Comparison of ENCODE assay signal across 19 cellular contexts in genomic region chr11:77654770-77655434, GRCh38. TPM values are rescaled to one million over a fixed set of nuclear protein-coding genes. Genes with fewer than 3 reads are reported as not detected.
A peak's percentile ranks its signal among the peaks of the same experiment; 100 is the strongest.
DNase-seq lines count a peak whose midpoint lies in the region; ATAC-seq, FAIRE-seq and TF ChIP-seq lines count a peak whose summit lies in the region.
"Had no signal": no experiment of that assay in that cellular context is flagged by ENCODE, and none has a peak within 500 bp of the region (broad histone marks: within the 10 kb centered on the region; RNA-seq: fewer than 3 reads in every experiment).

No MANE protein-coding gene starts in this region.

- H3K4me2 ChIP-seq in K562 (ENCODE audit: insufficient read depth, low read length) = no peak overlapping the region
- H3K4me2 ChIP-seq in trophoblast cell (ENCODE audit: low read length) = no peak overlapping the region
- H3K4me2 ChIP-seq: GM23338 had no signal

- no peak overlapping the region for H3K4ac ChIP-seq in trophoblast cell (ENCODE audit: low read depth, low read length)

- H3K9ac ChIP-seq in K562 (ENCODE audit: insufficient read depth in 1 of 2, low read depth in 2 of 2, low read length in 2 of 2) (no peak overlapping the region), trophoblast cell (ENCODE audit: low read length) (no peak overlapping the region)

- no peaks in the 10 kb centered on the region for H3K79me1 ChIP-seq in trophoblast cell (ENCODE audit: low read length)

- peak; percentile 75 for DNase-seq in EH (ENCODE audit: low read depth)
- DNase-seq in HEK293T (ENCODE audit: extremely low spot score) = no peak
- peak in 1 of 4 experiments; percentile 61 for DNase-seq in K562 (ENCODE audit: extremely low read depth in 1 of 4, low spot score in 3 of 4)
- DNase-seq in trophoblast cell = peak; percentile 91 to 92
- DNase-seq in NCI-H1694 treated with DMSO at 0.1 percent for 48 hours (lab: John Stamatoyannopoulos, UW) = no peak
- no peak for DNase-seq in left lung
- DNase-seq in GM10266 (ENCODE audit: extremely low spot score) = no peak
- DNase-seq: ACHN; Caco-2; CD4-positive, CD25-positive, alpha-beta regulatory T cell; GDM1; MM.1S; NCI-H1105 treated with DMSO at 0.1 percent for 48 hours; NCI-H187; NCI-H446; NCI-H69 had no signal

- no peak overlapping the region for H2AK5ac ChIP-seq in trophoblast cell (ENCODE audit: low read length)

- no peak overlapping the region for H3K27ac ChIP-seq in K562 (ENCODE audit: extremely low read depth, low read depth, low read length)
- H3K27ac ChIP-seq in trophoblast cell (ENCODE audit: low read depth, low read length) = no peak overlapping the region
- H3K27ac ChIP-seq in left lung = no peak overlapping the region
- H3K27ac ChIP-seq: RWPE1 had no signal

- TF ChIP-seq EP300 in K562 (IDR thresholded peaks at IDR 0.05; ENCODE audit: low read length) = no peak

- 40% methylated on average over 3 of the region's 4 CpGs for WGBS in K562 (ENCODE audit: insufficient coverage, low coverage, missing lambda C conversion rate)
- WGBS in trophoblast cell (ENCODE audit: extremely low coverage, insufficient coverage, insufficient read length) = no CpG with 5 or more reads among the region's 4 CpGs

- H3K4me1 ChIP-seq in K562 (replicated peaks in 1 of 2; ENCODE audit: control insufficient read depth in 2 of 2, insufficient read depth in 2 of 2, low read length in 2 of 2) (peaks cover 3 to 10% of the 10 kb centered on the region in 2 experiments; a peak in 3 of 5 replicates), trophoblast cell (ENCODE audit: control insufficient read depth in 1 of 2, insufficient read depth in 2 of 2, low read length in 2 of 2) (no peaks in the 10 kb centered on the region), left lung (no peaks in the 10 kb centered on the region)

- in situ Hi-C loops in K562 (cut with MboI) = no loop called here

- TF ChIP-seq CTCF in K562 (IDR thresholded peaks at IDR 0.05 in 2 of 3, conservative IDR thresholded peaks at IDR 0.05 in 1 of 3; ENCODE audit: insufficient read depth in 2 of 3, low read depth in 1 of 3, low read length in 3 of 3) (no peak), left lung (IDR thresholded peaks at IDR 0.05) (no peak), GM10266 (IDR thresholded peaks at IDR 0.05; ENCODE audit: control insufficient read depth, insufficient read depth, low read depth, missing control alignments) (no peak)

- BruUV-seq in K562 (replicated peaks; lab: Mats Ljungman, UMichigan) = no TSS peak

- no peak overlapping the region for H3K18ac ChIP-seq in trophoblast cell (ENCODE audit: low read length)

- no peak overlapping the region for H2BK5ac ChIP-seq in trophoblast cell (ENCODE audit: low read depth, low read length, poor library complexity)

- TF ChIP-seq POLR2A in K562 (conservative IDR thresholded peaks at IDR 0.05) = no peak

- H2BK12ac ChIP-seq in trophoblast cell (ENCODE audit: low read length) = no peak overlapping the region

- no peak overlapping the region for H2BK120ac ChIP-seq in trophoblast cell (ENCODE audit: insufficient read depth, low read length, poor library complexity)

- H3K14ac ChIP-seq in trophoblast cell (ENCODE audit: low read length) = no peak overlapping the region

- no peaks in the 10 kb centered on the region for H4K20me1 ChIP-seq in K562 (replicated peaks; ENCODE audit: control insufficient read depth, insufficient read depth, low read length)

- H4K12ac ChIP-seq in trophoblast cell (ENCODE audit: low read depth, low read length) = no peak overlapping the region

- intact Hi-C loops in K562 (cut with micrococcal nuclease) (loop anchor here (10.0 kb wide), 1 partner anchor 390 kb away; no protein-coding TSS in a partner anchor), left lung (cut with DNase I) (no loop called here)

- H4K8ac ChIP-seq in trophoblast cell (ENCODE audit: low read depth, low read length) = no peak overlapping the region

- H3K79me2 ChIP-seq in K562 (ENCODE audit: control insufficient read depth, insufficient read depth, low read length) (no peaks in the 10 kb centered on the region), trophoblast cell (ENCODE audit: control insufficient read depth, insufficient read depth, low read length, poor library complexity) (no peaks in the 10 kb centered on the region)

- POLR2A ChIA-PET in HEK293T (lab: Yijun Ruan, JAX) = no interaction called here
- POLR2A ChIA-PET in K562 (lab: Yijun Ruan, JAX) = interaction anchor here (0.7 to 1.0 kb wide), 2 partner anchors 13 to 340 kb away, joined by 3 to 4 read pairs; partner anchors contain the start of gene INTS4

- H3K23ac ChIP-seq in trophoblast cell (ENCODE audit: low read length) = no peak overlapping the region

- no peaks in the 10 kb centered on the region for H3K9me1 ChIP-seq in K562 (ENCODE audit: control insufficient read depth, insufficient read depth, low read length)

- no peak overlapping the region for H2AFZ ChIP-seq in K562 (ENCODE audit: low read depth, low read length)
- no peak overlapping the region for H2AFZ ChIP-seq in trophoblast cell (ENCODE audit: insufficient read depth, low read length, poor library complexity)
- H2AFZ ChIP-seq: GM23338 had no signal

- no peak overlapping the region for H4K91ac ChIP-seq in trophoblast cell (ENCODE audit: low read depth, low read length)

- CTCF ChIA-PET in HEK293T (lab: Yijun Ruan, JAX) (no interaction called here), K562 (lab: Yijun Ruan, JAX; ENCODE audit: low intra/inter-chr PET ratio) (no interaction called here)

- peak; percentile 79 for ATAC-seq in K562
- no peak for ATAC-seq in left lung
- ATAC-seq: GM23338 had no signal

- TF ChIP-seq RAD21 in K562 (CRISPR knock-in tag; conservative IDR thresholded peaks at IDR 0.05 in 1 of 2, IDR thresholded peaks at IDR 0.05 in 1 of 2) = no peak

- H3K27me3 ChIP-seq in K562 (ENCODE audit: control insufficient read depth in 2 of 2, insufficient read depth in 2 of 2, low read length in 2 of 2) (no peaks in the 10 kb centered on the region), trophoblast cell (ENCODE audit: insufficient read depth, low read length) (no peaks in the 10 kb centered on the region), left lung (no peaks in the 10 kb centered on the region)

- H3K9me3 ChIP-seq in K562 (replicated peaks; ENCODE audit: control insufficient read depth, insufficient read depth, low read depth, low read length) = no peaks in the 10 kb centered on the region
- no peaks in the 10 kb centered on the region for H3K9me3 ChIP-seq in trophoblast cell (ENCODE audit: insufficient read depth, low read depth, low read length)
- no peaks in the 10 kb centered on the region for H3K9me3 ChIP-seq in left lung
- H3K9me3 ChIP-seq: Caco-2 had no signal

- FAIRE-seq in K562 (lab: Jason Lieb, UNC) = no peak
- FAIRE-seq: GM12892 had no signal

- H3K4me3 ChIP-seq in K562 = no peak overlapping the region
- no peak overlapping the region for H3K4me3 ChIP-seq in trophoblast cell (ENCODE audit: low read depth, low read length)
- H3K4me3 ChIP-seq in left lung = no peak overlapping the region
- H3K4me3 ChIP-seq: GM23338 had no signal

- no peaks in the 10 kb centered on the region for H3K36me3 ChIP-seq in K562 (ENCODE audit: control insufficient read depth, insufficient read depth, low read length)
- H3K36me3 ChIP-seq in trophoblast cell (ENCODE audit: control insufficient read depth in 1 of 2, insufficient read depth in 2 of 2, low read length in 2 of 2) = no peaks in the 10 kb centered on the region
- no peaks in the 10 kb centered on the region for H3K36me3 ChIP-seq in left lung

TF ChIP-seq in HEK293T, 16 proteins besides CTCF, POLR2A, EP300 and RAD21:
- TF ChIP-seq ZNF384 (IDR thresholded peaks at IDR 0.05) (peak; percentile 82), ELF4 (IDR thresholded peaks at IDR 0.05) (no peak), FOXM1 (IDR thresholded peaks at IDR 0.05; ENCODE audit: borderline replicate concordance) (no peak)

TF ChIP-seq in K562, 482 proteins besides CTCF, POLR2A, EP300 and RAD21 (continues in another document):
- TF ChIP-seq ZNF277 (CRISPR knock-in tag; IDR thresholded peaks at IDR 0.05; ENCODE audit: borderline replicate concordance) (no peak), RBM25 (IDR thresholded peaks at IDR 0.05; ENCODE audit: low read depth, low read length, severe bottlenecking) (peak; percentile 72), TAL1 (IDR thresholded peaks at IDR 0.05) (0 out of 2 replicates have a peak, but pooled peaks have one; percentile 25), ARID1B (IDR thresholded peaks at IDR 0.05) (peak; percentile 48), RCOR1 (IDR thresholded peaks at IDR 0.05; ENCODE audit: borderline replicate concordance in 1 of 2, low read depth in 2 of 2, low read length in 2 of 2) (peak in 1 of 2 experiments; percentile 58; a peak in 2 of 4 replicates), BCOR (IDR thresholded peaks at IDR 0.05) (peak; percentile 41; the same call in 1 of the 2 replicates), HDAC2 (IDR thresholded peaks at IDR 0.05) (0 out of 2 replicates have a peak, but pooled peaks have one; percentile 43)

RNA-seq across cellular contexts. Expression of gene CLNS1A, which starts 17.3 kb away (rescaled TPM):
- total RNA-seq in K562 (2011; cell fraction: chromatin; rRNA removed; ENCODE audit: low replicate concordance) = 163 and 326 TPM in 2 replicates
- 82.2 and 103 TPM in 2 replicates for total RNA-seq in K562 (2011; cell fraction: nucleolus; rRNA removed)
- total RNA-seq in K562 (2011; cell fraction: nucleoplasm; rRNA removed) = 168 and 230 TPM in 2 replicates
- total RNA-seq in K562 (2014; rRNA removed) (307 and 311 TPM in 2 replicates), K562 (2014; rRNA removed; fragmentation: Illumina TruSeq; extraction: Trizol) (389 and 460 TPM in 2 replicates), K562 (2015; rRNA removed; fragmentation: Illumina TruSeq; extraction: Trizol) (326 and 345 TPM in 2 replicates), K562 (2021) (225 and 234 TPM in 2 replicates), left lung (10 to 100 TPM; 61.1 to 70.3 TPM)
- polyA plus RNA-seq in K562 (2011; rRNA removed) (334 and 472 TPM in 2 replicates), K562 (2014; fragmentation: Illumina TruSeq; extraction: Trizol) (420 and 442 TPM in 2 replicates), K562 (2014; fragmentation: Nextera tagmentation; extraction: Ambion mirVana) (100 to 1,000 TPM; 146 to 164 TPM), K562 (2014; rRNA removed) (397 and 427 TPM in 2 replicates)
- polyA plus RNA-seq in K562 (2011; cell fraction: cytosol; rRNA removed) = 164 and 253 TPM in 2 replicates
- polyA plus RNA-seq in K562 (2011; cell fraction: nucleus; rRNA removed) = 104 and 127 TPM in 2 replicates
- 249 and 267 TPM in 2 replicates for polyA plus RNA-seq in K562 (2012)
- polyA minus RNA-seq in K562 (2011; rRNA and poly(A)+ RNA removed) = 511 and 540 TPM in 2 replicates
- 125 and 149 TPM in 2 replicates for polyA minus RNA-seq in K562 (2011; cell fraction: cytosol; rRNA and poly(A)+ RNA removed)
- 58.6 and 91.7 TPM in 2 replicates for polyA minus RNA-seq in K562 (2011; cell fraction: nucleus; rRNA and poly(A)+ RNA removed)
- 39.1 and 39.6 TPM in 2 replicates for polyA plus RNA-seq in trophoblast cell (2013)

Comparison
In these comparisons a context has a peak if more than half of its experiments do, and no peak if none do; other contexts are left out.
1. DNase-seq: peak in EH (single experiment) and trophoblast cell (2 of 2); none in HEK293T (single experiment), NCI-H1694 treated with DMSO at 0.1 percent for 48 hours (single experiment), left lung (0 of 2) and GM10266 (single experiment).